12 cellular contexts compared by ENCODE assay signal in the genomic region with DNA sequence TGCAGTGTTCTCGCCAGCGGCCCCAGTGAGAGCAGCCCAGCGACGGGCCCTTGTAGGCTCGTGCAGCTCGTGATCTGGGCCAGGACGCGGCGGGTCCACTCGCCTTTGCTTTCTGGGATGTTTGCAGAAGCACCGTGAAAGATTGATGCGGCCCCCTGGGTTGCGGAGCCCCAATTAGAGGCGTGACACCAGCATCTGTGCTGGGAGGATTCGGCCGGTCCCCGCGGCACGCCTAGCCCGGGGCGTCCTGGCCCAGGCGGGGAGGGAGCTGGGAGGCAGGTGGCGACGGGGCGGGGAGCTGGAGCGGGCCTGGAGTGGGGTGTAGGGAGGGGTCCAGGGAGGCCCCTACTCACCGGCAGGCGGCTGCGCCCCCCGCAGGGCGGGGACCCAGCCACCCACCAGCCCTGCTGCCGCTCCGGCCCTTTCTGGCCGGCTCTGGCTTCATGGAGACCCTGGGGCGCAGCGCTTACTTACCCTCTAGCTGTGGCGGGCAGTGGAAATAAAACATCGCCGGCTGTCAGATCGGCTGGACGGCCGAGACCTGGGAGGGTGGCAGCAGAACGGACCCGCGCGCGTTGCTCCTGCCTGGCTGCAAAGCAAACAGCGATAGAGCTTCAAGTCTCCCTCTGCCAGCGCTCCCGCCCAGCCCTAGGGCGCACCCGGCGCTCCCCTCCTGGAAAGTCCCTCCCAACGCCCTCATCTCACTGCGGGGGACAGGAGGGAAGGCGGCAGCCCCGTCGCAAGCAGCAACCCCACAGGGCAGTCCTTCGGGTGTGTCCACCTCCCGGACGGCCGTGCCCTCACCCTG. TPM values are rescaled to one million over a fixed set of nuclear protein-coding genes. Genes with fewer than 3 reads are reported as not detected.
DNase-seq lines count a peak whose midpoint lies in the region; TF ChIP-seq lines count a peak whose summit lies in the region.
"Had no signal": no experiment of that assay in that cellular context is flagged by ENCODE, and none has a peak within 500 bp of the region (broad histone marks: within the 10 kb centered on the region; RNA-seq: fewer than 3 reads in every experiment).

No MANE protein-coding gene starts in this region.

- H2BK15ac ChIP-seq in H9 (ENCODE audit: low read depth, low read length) (no peak overlapping the region), mesendoderm (replicated peaks; ENCODE audit: low read depth) (no peak overlapping the region)

- H3K79me2 ChIP-seq in H9 (ENCODE audit: insufficient read depth, low read length) (no peaks in the 10 kb centered on the region), mesendoderm (ENCODE audit: control insufficient read depth, insufficient read depth, low read length) (no peaks in the 10 kb centered on the region)

- peaks cover 0 to 3% of the 10 kb centered on the region in 2 experiments; a peak in 1 of 5 replicates for H3K9me3 Mint-ChIP-seq in H9

- H3K9me3 ChIP-seq in BE2C = no peaks in the 10 kb centered on the region
- no peaks in the 10 kb centered on the region for H3K9me3 ChIP-seq in H9 (ENCODE audit: control insufficient read depth, low read depth, low read length)
- H3K9me3 ChIP-seq: ovary had no signal

- H3K23me2 ChIP-seq in H9 (ENCODE audit: insufficient read length, low read depth, low read length, poor library complexity, severe bottlenecking) = peaks cover 26% of the 10 kb centered on the region

- H4K20me1 ChIP-seq in H9 (ENCODE audit: control insufficient read depth, insufficient read depth, insufficient read length) = no peaks in the 10 kb centered on the region

- H3K36me3 ChIP-seq in BE2C (no peaks in the 10 kb centered on the region), mesendoderm (ENCODE audit: control insufficient read depth, insufficient read depth, low read length) (no peaks in the 10 kb centered on the region)
- H3K36me3 ChIP-seq: ovary had no signal

- H3K4me2 ChIP-seq in H9 (ENCODE audit: insufficient read depth, insufficient read length, low read length) = peak overlapping the region; percentile 80
- peak overlapping the region; percentile 52 for H3K4me2 ChIP-seq in mesendoderm (ENCODE audit: low read length)

- H3K27ac ChIP-seq in H9 (ENCODE audit: insufficient read length, low read depth, low read length) (no peak overlapping the region), coronary artery (no peak overlapping the region), mesendoderm (ENCODE audit: low read depth, low read length) (no peak overlapping the region)
- H3K27ac ChIP-seq: ovary had no signal

- H3K23ac ChIP-seq in H9 (ENCODE audit: insufficient read length, low read depth, low read length) = no peak overlapping the region
- H3K23ac ChIP-seq in mesendoderm (ENCODE audit: low read length) = no peak overlapping the region

- H2BK12ac ChIP-seq in H9 (ENCODE audit: insufficient read length, low read depth, low read length) = no peak overlapping the region

- H2AK5ac ChIP-seq in H9 (ENCODE audit: insufficient read length, low read length) = no peak overlapping the region
- H2AK5ac ChIP-seq in mesendoderm (ENCODE audit: low read length) = no peak overlapping the region

- H3K9ac ChIP-seq in H9 (ENCODE audit: extremely low read depth, insufficient read length, low read length) (no peak overlapping the region), mesendoderm (ENCODE audit: low read length) (peak overlapping the region; percentile 1)

- peaks cover 22 to 30% of the 10 kb centered on the region in 2 experiments for H3K4me1 Mint-ChIP-seq in H9

- H4K8ac ChIP-seq in H9 (replicated peaks; ENCODE audit: insufficient read length, low read depth, low read length) = no peak overlapping the region
- no peak overlapping the region for H4K8ac ChIP-seq in mesendoderm (ENCODE audit: low read depth, low read length)

- H3K4me3 Mint-ChIP-seq in H9 = peak overlapping the region; percentile 64 to 84

- H3K27ac Mint-ChIP-seq in H9 = no peak overlapping the region

- WGBS in H9 (ENCODE audit: extremely low coverage, insufficient read length, low lambda C conversion rate) = no CpG with 5 or more reads among the region's 62 CpGs
- WGBS in mesendoderm (ENCODE audit: extremely low coverage, insufficient coverage, low lambda C conversion rate) = no CpG with 5 or more reads among the region's 62 CpGs

- no peak overlapping the region for H2BK120ac ChIP-seq in H9 (ENCODE audit: low read depth, low read length, poor library complexity, severe bottlenecking)
- H2BK120ac ChIP-seq in mesendoderm (ENCODE audit: low read depth, low read length) = no peak overlapping the region

- H3K56ac ChIP-seq in H9 (ENCODE audit: insufficient read length, low read depth, low read length) (no peak overlapping the region), mesendoderm (ENCODE audit: low read length) (peak overlapping the region; percentile 30)

- no peak overlapping the region for H2AFZ ChIP-seq in H9 (ENCODE audit: low read length)

- H3K27me3 Mint-ChIP-seq in H9 (ENCODE audit: low read depth) = peaks cover 98% of the 10 kb centered on the region

- H2BK20ac ChIP-seq in H9 (ENCODE audit: low read depth, low read length, poor library complexity, severe bottlenecking) = no peak overlapping the region

- TF ChIP-seq CTCF in BE2C (IDR thresholded peaks at IDR 0.05; ENCODE audit: low read depth, low read length) (no peak), H9 (conservative IDR thresholded peaks at IDR 0.05) (no peak), coronary artery (IDR thresholded peaks at IDR 0.05) (no peak)

- H3K4me3 ChIP-seq in BE2C (ENCODE audit: low read depth, low read length) = peak overlapping the region; percentile 62
- H3K4me3 ChIP-seq in coronary artery = peak overlapping the region; percentile 36
- H3K4me3 ChIP-seq in mesendoderm (ENCODE audit: low read length) = peak overlapping the region; percentile 17
- H3K4me3 ChIP-seq: ovary had no signal

- no peaks in the 10 kb centered on the region for H3K79me1 ChIP-seq in H9 (ENCODE audit: insufficient read depth, low read depth, low read length, poor library complexity, severe bottlenecking)
- no peaks in the 10 kb centered on the region for H3K79me1 ChIP-seq in mesendoderm (ENCODE audit: low read length)

- peaks cover 2% of the 10 kb centered on the region; the same call in 1 of the 2 replicates for H3K4me1 ChIP-seq in BE2C
- H3K4me1 ChIP-seq in H9 (ENCODE audit: insufficient read depth, low read length) = no peaks in the 10 kb centered on the region
- no peaks in the 10 kb centered on the region for H3K4me1 ChIP-seq in mesendoderm (ENCODE audit: control insufficient read depth, low read depth, low read length)

- DNase-seq in BE2C = peak; percentile 48
- DNase-seq in H9 = no peak
- peak; percentile 52 for DNase-seq in coronary artery (ENCODE audit: low spot score)
- peak; percentile 31 for DNase-seq in mesendoderm
- DNase-seq in putamen (ENCODE audit: low spot score) = no peak
- DNase-seq in EL = no peak
- DNase-seq in DMS79 treated with DMSO at 0.1 percent for 48 hours (lab: John Stamatoyannopoulos, UW) = no peak
- no peak for DNase-seq in NCI-H1930 (lab: John Stamatoyannopoulos, UW)
- DNase-seq: left cardiac atrium; ovary; stimulated activated CD4-positive, alpha-beta T cell treated with anti-CD3 and anti-CD28 coated beads, Interleukin-2, amount 100 ng/mL, for 24 hours had no signal

- no peak overlapping the region for H3K18ac ChIP-seq in H9 (ENCODE audit: insufficient read length, low read depth, low read length)
- no peak overlapping the region for H3K18ac ChIP-seq in mesendoderm (ENCODE audit: low read length)

- H3K4ac ChIP-seq in H9 (ENCODE audit: low read depth, low read length) (no peak overlapping the region), mesendoderm (ENCODE audit: low read depth, low read length) (no peak overlapping the region)

- no peaks in the 10 kb centered on the region; a peak in 1 of 7 replicates for H3K36me3 Mint-ChIP-seq in H9 (ENCODE audit: insufficient read depth in 1 of 3, low read depth in 3 of 3)

- no peak overlapping the region for H4K5ac ChIP-seq in H9 (ENCODE audit: insufficient read length, low read depth, low read length)
- H4K5ac ChIP-seq in mesendoderm (ENCODE audit: low read length) = no peak overlapping the region

- no peak overlapping the region for H4K91ac ChIP-seq in H9 (ENCODE audit: insufficient read length, low read depth, low read length)

- H2BK5ac ChIP-seq in H9 (ENCODE audit: insufficient read length, low read length) (no peak overlapping the region), mesendoderm (ENCODE audit: low read length) (no peak overlapping the region)

- H3K27me3 ChIP-seq in BE2C (peaks cover 86% of the 10 kb centered on the region), H9 (ENCODE audit: insufficient read depth, low read length) (peaks cover 49% of the 10 kb centered on the region), mesendoderm (ENCODE audit: insufficient read depth, low read length, poor library complexity) (peaks cover 38% of the 10 kb centered on the region)

- H3K14ac ChIP-seq in H9 (ENCODE audit: insufficient read depth, low read length) = no peak overlapping the region

- H3T11ph ChIP-seq in H9 (ENCODE audit: low read length) = no peak overlapping the region

RNA-seq across cellular contexts. Expression of a gene that starts 0.8 kb away (rescaled TPM):
- 16.4 TPM for polyA plus RNA-seq in BE2C (2012; ENCODE audit: insufficient read depth, insufficient read length, low read depth)
- total RNA-seq in H9 (2021) = not detected in 2 replicates
- not detected for polyA plus RNA-seq in mesendoderm (2013, experiment 1 of 2)
- polyA plus RNA-seq in mesendoderm (2013, experiment 2 of 2) = not detected
- total RNA-seq: left cardiac atrium, ovary, Right ventricle myocardium inferior had no signal
- polyA plus RNA-seq: ovary had no signal

Comparison
In these comparisons a context has a peak if more than half of its experiments do, and no peak if none do; other contexts are left out.
1. DNase-seq: peak in BE2C (single experiment), coronary artery (single experiment) and mesendoderm (single experiment); none in H9 (single experiment), putamen (single experiment), EL (single experiment), DMS79 treated with DMSO at 0.1 percent for 48 hours (single experiment) and NCI-H1930 (0 of 2).
2. Peak in every context shown above with its lines, with median percentiles within 50 percentile points of each other: H3K4me3 ChIP-seq.